Comparison of ENCODE assay signal across 28 cellular contexts in the genomic region with DNA sequence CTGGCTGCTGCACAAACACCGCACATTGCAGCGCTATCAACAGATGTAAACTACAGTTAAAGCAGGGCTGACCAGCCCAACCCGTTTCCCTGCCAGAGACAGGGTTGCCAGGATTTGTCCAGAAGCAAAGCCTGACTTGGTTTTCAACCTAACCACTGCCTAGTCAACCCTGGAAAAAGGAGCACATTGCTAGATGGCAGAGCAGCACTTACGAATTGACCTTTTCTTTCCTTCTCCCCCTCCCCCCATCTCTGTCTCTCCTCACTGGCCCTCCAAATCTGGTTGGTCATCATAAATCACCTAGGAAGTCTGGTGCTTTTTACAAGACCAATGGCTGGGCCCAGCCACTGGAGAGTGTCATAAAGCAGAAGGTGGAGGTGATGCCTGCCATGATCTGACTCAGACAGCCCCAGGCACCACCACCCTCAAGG. TPM values are rescaled to one million over a fixed set of nuclear protein-coding genes. Genes with fewer than 3 reads are reported as not detected.
DNase-seq lines count a peak whose midpoint lies in the region; TF ChIP-seq lines count a peak whose summit lies in the region.
"Had no signal": no experiment of that assay in that cellular context is flagged by ENCODE, and none has a peak within 500 bp of the region (broad histone marks: within the 10 kb centered on the region; RNA-seq: fewer than 3 reads in every experiment).

No MANE protein-coding gene starts in this region.

- POLR2A ChIA-PET in MCF 10A (lab: Yijun Ruan, JAX), result interaction anchor here (1.2 kb wide), 1 partner anchor 25 kb away, joined by 3 read pairs; no protein-coding TSS in a partner anchor

- DNase-seq in T47D (ENCODE audit: low read depth in 1 of 2, low spot score in 1 of 2), result peak; percentile 64 to 91
- no peak for DNase-seq in MCF 10A (ENCODE audit: unreplicated experiment)
- DNase-seq in mesothelial cell of epicardium (ENCODE audit: low spot score in 2 of 2, unreplicated experiment in 2 of 2), result no peak
- DNase-seq in ureter (ENCODE audit: low spot score), result peak; percentile 66
- no peak for DNase-seq in testis
- DNase-seq in HCEC 1CT, result no peak
- DNase-seq in H7, result no peak
- DNase-seq: 8988T; activated CD8-positive, alpha-beta memory T cell treated with anti-CD3 and anti-CD28 coated beads, Interleukin-2, amount 50 U/mL, for 48 hours; activated CD8-positive, alpha-beta T cell treated with anti-CD3 and anti-CD28 coated beads for 36 hours; activated naive CD4-positive, alpha-beta T cell treated with Interleukin-2 at 50 U/mL for 16 hours; Calu3; DMS79; GF-D8; hippocampal formation; left colon; NCI-H146; NCI-H446; pancreas; right lobe of liver; SK-N-SH; stimulated activated CD4-positive, alpha-beta T cell treated with anti-CD3 and anti-CD28 coated beads, Interleukin-4, amount 100 ng/mL, for 4 hours; T-helper 17 cell had no signal

- no peak for TF ChIP-seq POLR2A in testis (IDR thresholded peaks at IDR 0.05)

- TF ChIP-seq CTCF in MCF 10A (IDR thresholded peaks at IDR 0.05; ENCODE audit: unreplicated experiment), result no peak
- TF ChIP-seq CTCF in mesothelial cell of epicardium (IDR thresholded peaks at IDR 0.05; ENCODE audit: unreplicated experiment), result no peak
- no peak for TF ChIP-seq CTCF in testis (IDR thresholded peaks at IDR 0.05)

- 81 to 93% methylated on average over 3 to 4 of the region's 4 CpGs for WGBS in testis, 2 donors

- intact Hi-C loops in MCF 10A (cut with micrococcal nuclease), result no loop called here
- intact Hi-C loops in dendritic cell treated with granulocyte-macrophage colony-stimulating factor and Interleukin-4, amounts not matched to agents 40 ng/mL and 50 ng/mL, for 4 days (cut with micrococcal nuclease), result no loop called here
- intact Hi-C loops in testis (cut with DNase I; ENCODE audit: low total_unique reads), result no loop called here

- H3K4me3 Mint-ChIP-seq in MCF 10A (ENCODE audit: unreplicated experiment) (no peak overlapping the region), mesothelial cell of epicardium (no peak overlapping the region)
- H3K4me3 Mint-ChIP-seq in dendritic cell treated with granulocyte-macrophage colony-stimulating factor and Interleukin-4, amounts not matched to agents 40 ng/mL and 50 ng/mL, for 4 days, result no peak overlapping the region
- H3K4me3 Mint-ChIP-seq: activated CD8-positive, alpha-beta T cell treated with anti-CD3 and anti-CD28 coated beads for 36 hours; activated T-helper 1 cell treated with anti-CD3 and anti-CD28 coated beads, Interleukin-12 subunit alpha, Interleukin-12 subunit beta, Interleukin-2, Interleukin-4 antibody, amounts not matched to agents 30 ng/mL and 10 ng/mL and 1 ng/mL, durations not matched to agents 14 hours and 24 hours and 36 hours; CD14-positive monocyte; central memory CD8-positive, alpha-beta T cell; T-helper 17 cell had no signal

- no peak overlapping the region for H3K27ac ChIP-seq in testis
- H3K27ac ChIP-seq: gastroesophageal sphincter, pancreas, right lobe of liver had no signal

- no peaks in the 10 kb centered on the region for H3K4me1 ChIP-seq in testis
- H3K4me1 ChIP-seq: gastroesophageal sphincter, pancreas, right lobe of liver had no signal

- in situ Hi-C loops in T47D (cut with HindIII; ENCODE audit: low pct_unique_long_range_greater_than_20kb, low sequenced_read_pairs), result no loop called here

- H3K36me3 ChIP-seq in testis (ENCODE audit: low read depth, missing control alignments) (no peaks in the 10 kb centered on the region), H7 (replicated peaks; ENCODE audit: control insufficient read depth, insufficient read depth, low read length) (peaks cover 11% of the 10 kb centered on the region)
- H3K36me3 ChIP-seq: pancreas, right lobe of liver had no signal

- H3K27ac Mint-ChIP-seq in MCF 10A (ENCODE audit: low read depth, unreplicated experiment) (no peak overlapping the region), mesothelial cell of epicardium (peak overlapping the region; percentile 81)
- peak overlapping the region; percentile 31 for H3K27ac Mint-ChIP-seq in dendritic cell treated with granulocyte-macrophage colony-stimulating factor and Interleukin-4, amounts not matched to agents 40 ng/mL and 50 ng/mL, for 4 days
- H3K27ac Mint-ChIP-seq: activated CD8-positive, alpha-beta T cell treated with anti-CD3 and anti-CD28 coated beads for 36 hours; activated T-helper 1 cell treated with anti-CD3 and anti-CD28 coated beads, Interleukin-12 subunit alpha, Interleukin-12 subunit beta, Interleukin-2, Interleukin-4 antibody, amounts not matched to agents 30 ng/mL and 10 ng/mL and 1 ng/mL, durations not matched to agents 14 hours and 24 hours and 36 hours; T-helper 17 cell had no signal

- H3K9me3 Mint-ChIP-seq in MCF 10A (ENCODE audit: unreplicated experiment), result no peaks in the 10 kb centered on the region
- no peaks in the 10 kb centered on the region for H3K9me3 Mint-ChIP-seq in dendritic cell treated with granulocyte-macrophage colony-stimulating factor and Interleukin-4, amounts not matched to agents 40 ng/mL and 50 ng/mL, for 4 days
- H3K9me3 Mint-ChIP-seq in mesothelial cell of epicardium, result no peaks in the 10 kb centered on the region
- H3K9me3 Mint-ChIP-seq: activated CD8-positive, alpha-beta T cell treated with anti-CD3 and anti-CD28 coated beads for 36 hours; activated T-helper 1 cell treated with anti-CD3 and anti-CD28 coated beads, Interleukin-12 subunit alpha, Interleukin-12 subunit beta, Interleukin-2, Interleukin-4 antibody, amounts not matched to agents 30 ng/mL and 10 ng/mL and 1 ng/mL, durations not matched to agents 14 hours and 24 hours and 36 hours; central memory CD8-positive, alpha-beta T cell had no signal

- H3K9me3 ChIP-seq in testis, result no peaks in the 10 kb centered on the region
- H3K9me3 ChIP-seq: gastroesophageal sphincter, pancreas, right lobe of liver, SK-N-SH had no signal

- H3K4me3 ChIP-seq in testis (no peak overlapping the region), H7 (ENCODE audit: insufficient read depth, low read depth, low read length) (no peak overlapping the region)
- H3K4me3 ChIP-seq: gastroesophageal sphincter, pancreas, right lobe of liver had no signal

- no TSS peak for BruUV-seq in MCF 10A (replicated peaks; lab: Mats Ljungman, UMichigan)

- H3K27me3 Mint-ChIP-seq in MCF 10A (ENCODE audit: insufficient read depth, unreplicated experiment) (no peaks in the 10 kb centered on the region), mesothelial cell of epicardium (ENCODE audit: low read depth) (no peaks in the 10 kb centered on the region)
- no peaks in the 10 kb centered on the region for H3K27me3 Mint-ChIP-seq in dendritic cell treated with granulocyte-macrophage colony-stimulating factor and Interleukin-4, amounts not matched to agents 40 ng/mL and 50 ng/mL, for 4 days
- H3K27me3 Mint-ChIP-seq: activated CD8-positive, alpha-beta T cell treated with anti-CD3 and anti-CD28 coated beads for 36 hours; central memory CD8-positive, alpha-beta T cell; T-helper 17 cell had no signal

- H3K36me3 Mint-ChIP-seq in MCF 10A (ENCODE audit: insufficient read depth, unreplicated experiment) (peaks cover 26% of the 10 kb centered on the region), mesothelial cell of epicardium (peaks cover 30% of the 10 kb centered on the region)
- peaks cover 88% of the 10 kb centered on the region for H3K36me3 Mint-ChIP-seq in dendritic cell treated with granulocyte-macrophage colony-stimulating factor and Interleukin-4, amounts not matched to agents 40 ng/mL and 50 ng/mL, for 4 days (ENCODE audit: low read depth)

- no peaks in the 10 kb centered on the region for H3K27me3 ChIP-seq in testis
- H3K27me3 ChIP-seq in H7 (ENCODE audit: control insufficient read depth, insufficient read depth, low read length), result no peaks in the 10 kb centered on the region
- H3K27me3 ChIP-seq: gastroesophageal sphincter, pancreas, right lobe of liver had no signal

- CTCF ChIA-PET in MCF 10A (lab: Yijun Ruan, JAX), result no interaction called here

- H3K4me1 Mint-ChIP-seq in MCF 10A (ENCODE audit: insufficient read depth, unreplicated experiment) (no peaks in the 10 kb centered on the region), mesothelial cell of epicardium (peaks cover 20% of the 10 kb centered on the region)
- no peaks in the 10 kb centered on the region for H3K4me1 Mint-ChIP-seq in dendritic cell treated with granulocyte-macrophage colony-stimulating factor and Interleukin-4, amounts not matched to agents 40 ng/mL and 50 ng/mL, for 4 days (ENCODE audit: low read depth)
- H3K4me1 Mint-ChIP-seq: CD14-positive monocyte; central memory CD8-positive, alpha-beta T cell had no signal

RNA-seq across cellular contexts. Expression of gene ABCC5, which starts 51.3 kb away (rescaled TPM):
- total RNA-seq in MCF 10A (2022), result 16.5 and 17.9 TPM in 2 replicates
- total RNA-seq in mesothelial cell of epicardium, result 60.4 to 63.4 TPM (median 62.3 TPM) in 3 replicates
- total RNA-seq in ureter, result 119 TPM
- 10 to 100 TPM; 61.5 to 77.9 TPM for total RNA-seq in testis
- polyA plus RNA-seq in testis (ENCODE audit: insufficient read depth, low read depth, low replicate concordance), result 35.2 TPM
- 15.7 and 17.9 TPM in 2 replicates for total RNA-seq in H7 (2014; rRNA removed; shearing (Covaris generic))

Comparison
In these comparisons a context has a peak if more than half of its experiments do, and no peak if none do; other contexts are left out.
1. DNase-seq: peak in T47D (2 of 2) and ureter (single experiment); none in MCF 10A (single experiment), mesothelial cell of epicardium (0 of 2), testis (single experiment), HCEC 1CT (single experiment) and H7 (single experiment).